18 cellular contexts compared by ENCODE assay signal in genomic region chr10:23053036-23053435, GRCh38. TPM values are rescaled to one million over a fixed set of nuclear protein-coding genes. Genes with fewer than 3 reads are reported as not detected.
A peak's percentile ranks its signal among the peaks of the same experiment; 100 is the strongest.
DNase-seq lines count a peak whose midpoint lies in the region; ATAC-seq, FAIRE-seq and TF ChIP-seq lines count a peak whose summit lies in the region.
"Had no signal": no experiment of that assay in that cellular context is flagged by ENCODE, and none has a peak within 500 bp of the region (broad histone marks: within the 10 kb centered on the region; RNA-seq: fewer than 3 reads in every experiment).

No MANE protein-coding gene starts in this region.

- H3K79me2 ChIP-seq in H1 (ENCODE audit: control insufficient read depth in 1 of 2, insufficient read depth in 2 of 2, low read length in 2 of 2), result no peaks in the 10 kb centered on the region

- H3K23me2 ChIP-seq in H1 (ENCODE audit: low read depth, low read length), result no peaks in the 10 kb centered on the region

- peak overlapping the region; percentile 36 for H4K5ac ChIP-seq in H1 (ENCODE audit: insufficient read length, low read depth, low read length)

- peak overlapping the region; percentile 75 for H2BK120ac ChIP-seq in H1 (replicated peaks; ENCODE audit: low read depth, low read length)
- no peak overlapping the region for H2BK120ac ChIP-seq in mesenchymal stem cell (ENCODE audit: low read depth, low read length)

- peak overlapping the region in 1 of 2 experiments; percentile 24; a peak in 1 of 4 replicates for H3K4me2 ChIP-seq in H1 (ENCODE audit: insufficient read depth in 1 of 2, low read depth in 2 of 2, low read length in 2 of 2)
- H3K4me2 ChIP-seq in mesenchymal stem cell (ENCODE audit: low read length, poor library complexity, severe bottlenecking), result no peak overlapping the region

- H3K27me3 ChIP-seq in A673 (replicated peaks; ENCODE audit: insufficient read depth, low read depth, low read length, poor library complexity) (no peaks in the 10 kb centered on the region), H1 (replicated peaks in 1 of 4; ENCODE audit: control insufficient read depth in 3 of 4, extremely low read depth in 1 of 4, insufficient read depth in 3 of 4, low read length in 3 of 4) (no peaks in the 10 kb centered on the region), mesenchymal stem cell (ENCODE audit: control insufficient read depth in 1 of 2, insufficient read depth in 1 of 2, low read length in 2 of 2) (peaks cover 22 to 24% of the 10 kb centered on the region in 2 experiments)
- H3K27me3 ChIP-seq: heart left ventricle had no signal

- H2BK5ac ChIP-seq in H1 (ENCODE audit: low read depth, low read length) (peak overlapping the region; percentile 49; the same call in 1 of the 2 replicates), mesenchymal stem cell (ENCODE audit: low read depth, low read length, poor library complexity, severe bottlenecking) (no peak overlapping the region)

- POLR2A ChIA-PET in A673 (lab: Charles Lee; ENCODE audit: low non-redundant PET) (no interaction called here), H1 (lab: Charles Lee; ENCODE audit: partially characterized antibody) (interaction anchor here (0.6 to 1.4 kb wide), 2 partner anchors 9 to 68 kb away, joined by 3 read pairs; no protein-coding TSS in a partner anchor)

- H2AK5ac ChIP-seq in H1 (ENCODE audit: low read depth, low read length) (no peak overlapping the region), mesenchymal stem cell (ENCODE audit: low read length, severe bottlenecking) (no peak overlapping the region)

- H3K56ac ChIP-seq in H1 (replicated peaks; ENCODE audit: insufficient read length, low read depth, low read length), result no peak overlapping the region

- no TSS peak for BruUV-seq in A673 (replicated peaks; lab: Mats Ljungman, UMichigan)

- H3K23ac ChIP-seq in H1 (ENCODE audit: insufficient read length), result no peak overlapping the region
- H3K23ac ChIP-seq in mesenchymal stem cell (ENCODE audit: low read length in 2 of 2), result no peak overlapping the region

- H2BK15ac ChIP-seq in H1 (ENCODE audit: low read length) (peak overlapping the region; percentile 62; the same call in 1 of the 2 replicates), mesenchymal stem cell (ENCODE audit: low read depth, poor library complexity, severe bottlenecking) (no peak overlapping the region)

- H3K4ac ChIP-seq in H1 (replicated peaks; ENCODE audit: insufficient read length, low read depth, low read length), result no peak overlapping the region
- H3K4ac ChIP-seq in mesenchymal stem cell (ENCODE audit: low read depth in 1 of 2, low read length in 2 of 2), result peak overlapping the region in 1 of 2 experiments; percentile 51

- no peak for ATAC-seq in GM19467 (IDR thresholded peaks at IDR 0.05; ENCODE audit: unreplicated experiment)
- ATAC-seq: activated CD8-positive, alpha-beta T cell treated with anti-CD3 and anti-CD28 coated beads, Interleukin-2, amount 10 ng/mL, durations not matched to agents 7 days and 5 days; GM12878; heart left ventricle had no signal

- no peaks in the 10 kb centered on the region for H4K20me1 ChIP-seq in H1 (replicated peaks in 1 of 2; ENCODE audit: control insufficient read depth in 1 of 2, insufficient read depth in 2 of 2, low read length in 2 of 2)

- no peaks in the 10 kb centered on the region for H3K9me3 ChIP-seq in A673 (ENCODE audit: low read depth, low read length, poor library complexity, severe bottlenecking)
- H3K9me3 ChIP-seq in H1 (ENCODE audit: insufficient read depth in 2 of 2, low read depth in 1 of 2, low read length in 1 of 2), result no peaks in the 10 kb centered on the region
- H3K9me3 ChIP-seq in mesenchymal stem cell (ENCODE audit: control insufficient read depth, low read length), result no peaks in the 10 kb centered on the region
- H3K9me3 ChIP-seq: heart left ventricle, left ventricle myocardium inferior had no signal

- H3K27ac ChIP-seq in A673 (ENCODE audit: low read depth, low read length, poor library complexity, severe bottlenecking) (no peak overlapping the region), H1 (ENCODE audit: low read depth, low read length) (no peak overlapping the region), mesenchymal stem cell (ENCODE audit: low read length, poor library complexity, severe bottlenecking) (no peak overlapping the region)
- H3K27ac ChIP-seq: heart left ventricle, left ventricle myocardium inferior had no signal

- H4K8ac ChIP-seq in H1 (ENCODE audit: extremely low read depth, insufficient read depth, low read length), result no peak overlapping the region
- no peak overlapping the region for H4K8ac ChIP-seq in mesenchymal stem cell (ENCODE audit: low read length)

- no peak for TF ChIP-seq POLR2A in H1 (IDR thresholded peaks at IDR 0.05; ENCODE audit: control extremely low read depth in 1 of 2, low read depth in 2 of 2, low read length in 2 of 2)

- CTCF ChIA-PET in A673 (lab: Charles Lee), result no interaction called here
- CTCF ChIA-PET in H1 (lab: Charles Lee; ENCODE audit: partially characterized antibody), result interaction anchor here (0.8 to 1.2 kb wide), 4 partner anchors 9 to 36 kb away, joined by 3 to 5 read pairs (median 4); no protein-coding TSS in a partner anchor

- H3K18ac ChIP-seq in H1 (ENCODE audit: extremely low read depth, low read length), result no peak overlapping the region; the same call in 1 of the 2 replicates
- no peak overlapping the region for H3K18ac ChIP-seq in mesenchymal stem cell (ENCODE audit: low read depth in 1 of 2, low read length in 2 of 2)

- no peak overlapping the region for H3K9ac ChIP-seq in H1 (replicated peaks in 1 of 4; ENCODE audit: extremely low read depth in 1 of 4, low read depth in 3 of 4, low read length in 3 of 4)
- no peak overlapping the region for H3K9ac ChIP-seq in mesenchymal stem cell (ENCODE audit: low read length)

- H3K4me3 ChIP-seq in A673 (ENCODE audit: low read depth, low read length, poor library complexity, severe bottlenecking) (no peak overlapping the region), H1 (ENCODE audit: extremely low read depth in 1 of 4, insufficient read depth in 2 of 4, low read depth in 3 of 4, low read length in 4 of 4) (no peak overlapping the region), mesenchymal stem cell (ENCODE audit: insufficient read depth in 1 of 2, low read depth in 1 of 2, low read length in 2 of 2) (no peak overlapping the region)
- H3K4me3 ChIP-seq: GM12878, heart left ventricle, left ventricle myocardium inferior had no signal

- intact Hi-C loops in A673 (cut with micrococcal nuclease; ENCODE audit: unreplicated experiment), result no loop called here

- peak; percentile 56 for DNase-seq in A673 (ENCODE audit: low spot score)
- no peak for DNase-seq in H1 (ENCODE audit: low read depth in 1 of 2, low spot score in 2 of 2)
- peak; percentile 28 for DNase-seq in mesenchymal stem cell
- DNase-seq in stimulated activated CD4-positive, alpha-beta T cell treated with anti-CD3 and anti-CD28 coated beads, Interleukin-1b, Interleukin-23, amount 100 ng/mL, for 48 hours, result no peak
- DNase-seq in activated effector memory CD4-positive, alpha-beta T cell treated with anti-CD3 and anti-CD28 coated beads, Interleukin-2, amount 50 U/mL, for 16 hours, result no peak
- no peak for DNase-seq in T-helper 1 cell
- DNase-seq: activated CD8-positive, alpha-beta T cell treated with anti-CD3 and anti-CD28 coated beads, Interleukin-2, amount 10 ng/mL, durations not matched to agents 7 days and 5 days; activated effector memory CD4-positive, alpha-beta T cell treated with Interleukin-2 at 50 U/mL for 16 hours; DND-41; effector CD4-positive, alpha-beta T cell; heart left ventricle; left ventricle myocardium inferior; NCI-H2171 had no signal

- TF ChIP-seq CTCF in A673 (conservative IDR thresholded peaks at IDR 0.05; ENCODE audit: low read depth, low read length) (no peak), H1 (IDR thresholded peaks at IDR 0.05; ENCODE audit: control extremely low read depth in 1 of 3, insufficient read depth in 1 of 3, low read depth in 1 of 3, low read length in 3 of 3) (no peak)

- TF ChIP-seq RAD21 in Ishikawa (IDR thresholded peaks at IDR 0.05; ENCODE audit: low read depth) (no peak), H1 (IDR thresholded peaks at IDR 0.05 in 1 of 2, conservative IDR thresholded peaks at IDR 0.05 in 1 of 2; ENCODE audit: low read depth in 2 of 2, low read length in 2 of 2) (no peak)

- peak; percentile 36 for FAIRE-seq in H1 (lab: Jason Lieb, UNC)
- FAIRE-seq: GM12878, RCC 7860, urothelium cell line had no signal

- WGBS in H1 (ENCODE audit: extremely low coverage in 1 of 2, insufficient coverage in 1 of 2, insufficient read length in 1 of 2, insufficient replicate concordance in 2 of 2, low coverage in 1 of 2, low lambda C conversion rate in 2 of 2, missing lambda C conversion rate in 1 of 2), 2 experiments, result 44% methylated on average over 1 of the region's 1 CpG; no CpG with 5 or more reads in 1 of the 2 experiments
- 70% methylated on average over 1 of the region's 1 CpG for WGBS in mesenchymal stem cell

- H2BK20ac ChIP-seq in H1 (ENCODE audit: low read length), result no peak overlapping the region

- H2AFZ ChIP-seq in H1 (ENCODE audit: low read length) (peak overlapping the region; percentile 49; the same call in 1 of the 2 replicates), mesenchymal stem cell (ENCODE audit: low read depth, low read length) (peak overlapping the region; percentile 51)

- H3K4me1 ChIP-seq in A673 (ENCODE audit: insufficient read depth, low read length, poor library complexity, severe bottlenecking), result peaks cover 39% of the 10 kb centered on the region
- H3K4me1 ChIP-seq in H1 (replicated peaks in 1 of 4; ENCODE audit: control insufficient read depth in 3 of 4, insufficient read depth in 4 of 4, low read length in 3 of 4), result peaks cover 0 to 21% (median 7%) of the 10 kb centered on the region in 4 experiments; a peak in 4 of 7 replicates
- no peaks in the 10 kb centered on the region for H3K4me1 ChIP-seq in mesenchymal stem cell (ENCODE audit: control insufficient read depth, insufficient read depth, low read depth, low read length)

- H3K79me1 ChIP-seq in H1 (ENCODE audit: low read depth, low read length) (no peaks in the 10 kb centered on the region), mesenchymal stem cell (replicated peaks; ENCODE audit: low read length, poor library complexity, severe bottlenecking) (no peaks in the 10 kb centered on the region)

- H3K36me3 ChIP-seq in A673 (ENCODE audit: insufficient read depth, low read length, poor library complexity, severe bottlenecking) (no peaks in the 10 kb centered on the region), H1 (ENCODE audit: control insufficient read depth in 2 of 4, insufficient read depth in 4 of 4, low read length in 3 of 4) (no peaks in the 10 kb centered on the region), mesenchymal stem cell (ENCODE audit: control insufficient read depth in 1 of 2, insufficient read depth in 2 of 2, low read depth in 1 of 2, low read length in 2 of 2) (no peaks in the 10 kb centered on the region)
- H3K36me3 ChIP-seq: heart left ventricle, left ventricle myocardium inferior had no signal

- TF ChIP-seq EP300 in Ishikawa (IDR thresholded peaks at IDR 0.05; ENCODE audit: borderline replicate concordance) (no peak), H1 (IDR thresholded peaks at IDR 0.05; ENCODE audit: borderline replicate concordance in 1 of 2, low read depth in 2 of 2, low read length in 2 of 2) (no peak)

- peak overlapping the region; percentile 19; the same call in 1 of the 2 replicates for H2BK12ac ChIP-seq in H1 (ENCODE audit: low read depth, low read length)
- H2BK12ac ChIP-seq in mesenchymal stem cell (ENCODE audit: low read length in 2 of 2), result no peak overlapping the region

- peak overlapping the region; percentile 23 for H4K91ac ChIP-seq in H1 (replicated peaks; ENCODE audit: insufficient read length, low read length)
- H4K91ac ChIP-seq in mesenchymal stem cell (ENCODE audit: low read length), result no peak overlapping the region

- no peak overlapping the region for H3K14ac ChIP-seq in H1 (ENCODE audit: insufficient read length)
- no peak overlapping the region for H3K14ac ChIP-seq in mesenchymal stem cell (ENCODE audit: low read length in 2 of 2)

RNA-seq across cellular contexts. Expression of gene MSRB2, which starts 42.3 kb away (rescaled TPM):
- 6.4 and 9.1 TPM in 2 replicates for total RNA-seq in A673 (2021)
- total RNA-seq in H1 (2021; fragmentation: NEBNext Ultra II Directional; extraction: Animal tissue kit (Norgen Biotek cat#: 25700)), result 9.6 and 11.0 TPM in 2 replicates
- polyA plus RNA-seq in H1 (2011; rRNA removed), result 11.6 and 13.9 TPM in 2 replicates
- 12.1 TPM for polyA plus RNA-seq in H1 (2011; cell fraction: cytosol; rRNA removed)
- 11.7 TPM for polyA plus RNA-seq in H1 (2011; cell fraction: nucleus; rRNA removed)
- polyA plus RNA-seq in H1 (2012, experiment 1 of 2), result 15.3 to 18.6 TPM (median 16.3 TPM) in 4 replicates
- 7.8 TPM for polyA plus RNA-seq in H1 (2012, experiment 2 of 2)
- polyA plus RNA-seq in H1 (2013, experiment 1 of 2), result 6.0 TPM
- polyA plus RNA-seq in H1 (2013, experiment 2 of 2), result 5.0 TPM
- polyA minus RNA-seq in H1 (2011; rRNA and poly(A)+ RNA removed), result 9.6 and 13.4 TPM in 2 replicates
- 1.6 TPM for polyA minus RNA-seq in H1 (2011; cell fraction: cytosol; rRNA and poly(A)+ RNA removed)
- polyA minus RNA-seq in H1 (2011; cell fraction: nucleus; rRNA and poly(A)+ RNA removed), result 5.8 TPM
- polyA plus RNA-seq in mesenchymal stem cell (2013, experiment 1 of 2), result 15.6 TPM
- 15.2 TPM for polyA plus RNA-seq in mesenchymal stem cell (2013, experiment 2 of 2)

Comparison
In these comparisons a context has a peak if more than half of its experiments do, and no peak if none do; other contexts are left out.
1. DNase-seq: peak in A673 (single experiment) and mesenchymal stem cell (single experiment); none in H1 (0 of 2), stimulated activated CD4-positive, alpha-beta T cell treated with anti-CD3 and anti-CD28 coated beads, Interleukin-1b, Interleukin-23, amount 100 ng/mL, for 48 hours (single experiment), activated effector memory CD4-positive, alpha-beta T cell treated with anti-CD3 and anti-CD28 coated beads, Interleukin-2, amount 50 U/mL, for 16 hours (single experiment) and T-helper 1 cell (0 of 5).